9 cellular contexts compared by ENCODE assay signal in genomic region chr6:34196833-34197195, GRCh38. TPM values are rescaled to one million over a fixed set of nuclear protein-coding genes. Genes with fewer than 3 reads are reported as not detected.
DNase-seq lines count a peak whose midpoint lies in the region; ATAC-seq, FAIRE-seq and TF ChIP-seq lines count a peak whose summit lies in the region.
"Had no signal": no experiment of that assay in that cellular context is flagged by ENCODE, and none has a peak within 500 bp of the region (broad histone marks: within the 10 kb centered on the region; RNA-seq: fewer than 3 reads in every experiment).

No MANE protein-coding gene starts in this region.

- in situ Hi-C loops in K562 (cut with MboI): no loop called here

- POLR2A ChIA-PET in K562 (lab: Yijun Ruan, JAX): interaction anchor here (0.5 to 2.2 kb wide), 10 partner anchors 10 to 412 kb away, joined by 3 to 16 read pairs (median 4); partner anchors contain the start of gene HMGA1

- TF ChIP-seq EP300 in K562 (IDR thresholded peaks at IDR 0.05; ENCODE audit: low read length): no peak

- DNase-seq in left ventricle myocardium inferior (no peak), left ventricle myocardium superior (no peak), K562 (ENCODE audit: extremely low read depth in 1 of 4, low spot score in 3 of 4) (peak in 2 of 4 experiments; percentile 45 to 46)
- DNase-seq in activated CD8-positive, alpha-beta memory T cell treated with anti-CD3 and anti-CD28 coated beads, Interleukin-2, amount 50 U/mL, for 4 hours: no peak

- no peak; the same call in 1 of the 2 replicates for TF ChIP-seq POLR2A in K562 (conservative IDR thresholded peaks at IDR 0.05)

- H3K9ac ChIP-seq in K562 (ENCODE audit: insufficient read depth in 1 of 2, low read depth in 2 of 2, low read length in 2 of 2): peak overlapping the region; percentile 58 to 83; a peak in 2 of 4 replicates
- peak overlapping the region; percentile 38 for H3K9ac ChIP-seq in mucosa of stomach (ENCODE audit: low read length)

- no peaks in the 10 kb centered on the region for H3K27me3 ChIP-seq in left ventricle myocardium inferior (ENCODE audit: low read depth)
- H3K27me3 ChIP-seq in K562 (ENCODE audit: control insufficient read depth in 2 of 2, insufficient read depth in 2 of 2, low read length in 2 of 2): no peaks in the 10 kb centered on the region
- H3K27me3 ChIP-seq in mucosa of stomach (ENCODE audit: control insufficient read depth, insufficient read depth, low read length): no peaks in the 10 kb centered on the region

- H3K79me2 ChIP-seq in K562 (ENCODE audit: control insufficient read depth, insufficient read depth, low read length): no peaks in the 10 kb centered on the region

- H3K4me3 ChIP-seq in left ventricle myocardium inferior (peak overlapping the region; percentile 72), K562 (no peak overlapping the region), mucosa of stomach (ENCODE audit: low read length) (peak overlapping the region; percentile 35)

- ATAC-seq in left ventricle myocardium superior (no peak), K562 (no peak; the same call in 2 of the 3 replicates), GM19395 (IDR thresholded peaks at IDR 0.05; ENCODE audit: unreplicated experiment) (no peak), HG03025 (IDR thresholded peaks at IDR 0.05; ENCODE audit: low FRiP score, unreplicated experiment) (no peak), HG02642 (IDR thresholded peaks at IDR 0.05; ENCODE audit: poor library complexity, unreplicated experiment) (no peak)

- H3K4me2 ChIP-seq in K562 (ENCODE audit: insufficient read depth, low read length): peak overlapping the region; percentile 76

- H3K27ac ChIP-seq in left ventricle myocardium inferior (replicated peaks) (no peak overlapping the region), K562 (ENCODE audit: extremely low read depth, low read depth, low read length) (peak overlapping the region; percentile 46; the same call in 1 of the 3 replicates)

- FAIRE-seq in K562 (lab: Jason Lieb, UNC): no peak

- H4K20me1 ChIP-seq in K562 (replicated peaks; ENCODE audit: control insufficient read depth, insufficient read depth, low read length): no peaks in the 10 kb centered on the region

- peak overlapping the region; percentile 99 for H2AFZ ChIP-seq in K562 (ENCODE audit: low read depth, low read length)

- H3K4me1 ChIP-seq in left ventricle myocardium inferior (peaks cover 9% of the 10 kb centered on the region), K562 (replicated peaks in 1 of 2; ENCODE audit: control insufficient read depth in 2 of 2, insufficient read depth in 2 of 2, low read length in 2 of 2) (peaks cover 13 to 22% of the 10 kb centered on the region in 2 experiments; a peak in 4 of 5 replicates), mucosa of stomach (ENCODE audit: control insufficient read depth, insufficient read depth, low read length) (no peaks in the 10 kb centered on the region)

- no peaks in the 10 kb centered on the region for H3K9me3 ChIP-seq in left ventricle myocardium inferior (replicated peaks)
- peaks cover 2% of the 10 kb centered on the region; the same call in 1 of the 2 replicates for H3K9me3 ChIP-seq in K562 (replicated peaks; ENCODE audit: control insufficient read depth, insufficient read depth, low read depth, low read length)
- no peaks in the 10 kb centered on the region for H3K9me3 ChIP-seq in mucosa of stomach (ENCODE audit: control insufficient read depth, low read length)

- WGBS in K562 (ENCODE audit: insufficient coverage, low coverage, missing lambda C conversion rate): 84% methylated on average over 4 of the region's 10 CpGs

- no peaks in the 10 kb centered on the region for H3K9me1 ChIP-seq in K562 (ENCODE audit: control insufficient read depth, insufficient read depth, low read length)

- intact Hi-C loops in left ventricle myocardium inferior (cut with micrococcal nuclease): loop anchor here (5.0 to 10.0 kb wide), 2 partner anchors 40 to 218 kb away; partner anchors contain the start of gene HMGA1
- intact Hi-C loops in left ventricle myocardium superior (cut with micrococcal nuclease): loop anchor here (10.0 kb wide), 1 partner anchor 218 kb away; no protein-coding TSS in a partner anchor
- intact Hi-C loops in K562 (cut with micrococcal nuclease): loop anchor here (1.0 to 2.0 kb wide), 2 partner anchors 49 to 218 kb away; no protein-coding TSS in a partner anchor

- TF ChIP-seq CTCF in left ventricle myocardium inferior (IDR thresholded peaks at IDR 0.05; ENCODE audit: borderline replicate concordance) (no peak), K562 (IDR thresholded peaks at IDR 0.05 in 2 of 3, conservative IDR thresholded peaks at IDR 0.05 in 1 of 3; ENCODE audit: insufficient read depth in 2 of 3, low read depth in 1 of 3, low read length in 3 of 3) (no peak)

- H3K36me3 ChIP-seq in left ventricle myocardium inferior (no peaks in the 10 kb centered on the region), K562 (ENCODE audit: control insufficient read depth, insufficient read depth, low read length) (no peaks in the 10 kb centered on the region), mucosa of stomach (ENCODE audit: control insufficient read depth, insufficient read depth, low read length) (no peaks in the 10 kb centered on the region)

- BruUV-seq in K562 (replicated peaks; lab: Mats Ljungman, UMichigan): no TSS peak

- CTCF ChIA-PET in K562 (lab: Yijun Ruan, JAX; ENCODE audit: low intra/inter-chr PET ratio): interaction anchor here (0.6 to 3.2 kb wide), 6 partner anchors 37 to 413 kb away, joined by 3 to 23 read pairs (median 6); partner anchors contain the start of genes HMGA1 and NUDT3

- TF ChIP-seq RAD21 in K562 (CRISPR knock-in tag; conservative IDR thresholded peaks at IDR 0.05 in 1 of 2, IDR thresholded peaks at IDR 0.05 in 1 of 2): no peak

TF ChIP-seq in K562, 482 proteins besides CTCF, POLR2A, EP300 and RAD21 (continues in another document):
- no peak for TF ChIP-seq TAF1 (IDR thresholded peaks at IDR 0.05; ENCODE audit: control insufficient read depth, extremely low read depth, insufficient read depth, low read length, severe bottlenecking)

RNA-seq across cellular contexts. Expression of gene HMGA1, which starts 39.9 kb away (rescaled TPM):
- total RNA-seq in left ventricle myocardium inferior (46.7 TPM), left ventricle myocardium superior (51.9 TPM), K562 (2014; rRNA removed) (1,004 and 1,256 TPM in 2 replicates), K562 (2014; rRNA removed; fragmentation: Illumina TruSeq; extraction: Trizol) (270 and 326 TPM in 2 replicates), K562 (2015; rRNA removed; fragmentation: Illumina TruSeq; extraction: Trizol) (594 and 609 TPM in 2 replicates), K562 (2021) (1,947 and 1,950 TPM in 2 replicates)
- 30.6 and 67.6 TPM in 2 replicates for total RNA-seq in K562 (2011; cell fraction: chromatin; rRNA removed; ENCODE audit: low replicate concordance)
- total RNA-seq in K562 (2011; cell fraction: nucleolus; rRNA removed): 97.4 and 98.8 TPM in 2 replicates
- total RNA-seq in K562 (2011; cell fraction: nucleoplasm; rRNA removed): 112 and 202 TPM in 2 replicates
- polyA plus RNA-seq in K562 (2011; rRNA removed) (205 and 451 TPM in 2 replicates), K562 (2014; fragmentation: Illumina TruSeq; extraction: Trizol) (1,608 and 1,897 TPM in 2 replicates), K562 (2014; fragmentation: Nextera tagmentation; extraction: Ambion mirVana) (10 to 100 TPM; 27.8 to 58.8 TPM), K562 (2014; rRNA removed) (1,026 and 1,125 TPM in 2 replicates)
- 348 and 767 TPM in 2 replicates for polyA plus RNA-seq in K562 (2011; cell fraction: cytosol; rRNA removed)
- polyA plus RNA-seq in K562 (2011; cell fraction: nucleus; rRNA removed): 229 and 367 TPM in 2 replicates
- polyA plus RNA-seq in K562 (2012): 830 and 1,263 TPM in 2 replicates
- polyA minus RNA-seq in K562 (2011; rRNA and poly(A)+ RNA removed): 66.3 and 71.3 TPM in 2 replicates
- polyA minus RNA-seq in K562 (2011; cell fraction: cytosol; rRNA and poly(A)+ RNA removed): 364 and 449 TPM in 2 replicates
- polyA minus RNA-seq in K562 (2011; cell fraction: nucleus; rRNA and poly(A)+ RNA removed): 49.0 and 60.6 TPM in 2 replicates

RNA-seq across cellular contexts. Expression of gene GRM4, which starts 50.9 kb away (rescaled TPM):
- not detected for total RNA-seq in left ventricle myocardium inferior
- total RNA-seq in left ventricle myocardium superior: not detected
- total RNA-seq in K562 (2011; cell fraction: chromatin; rRNA removed; ENCODE audit: low replicate concordance): 0.09 TPM in 1 of 2 replicates, not detected in the other
- total RNA-seq in K562 (2011; cell fraction: nucleolus; rRNA removed): not detected in 2 replicates
- total RNA-seq in K562 (2011; cell fraction: nucleoplasm; rRNA removed): not detected in 2 replicates
- total RNA-seq in K562 (2014; rRNA removed): 0.18 TPM in 1 of 2 replicates, not detected in the other
- not detected in 2 replicates for total RNA-seq in K562 (2014; rRNA removed; fragmentation: Illumina TruSeq; extraction: Trizol)
- total RNA-seq in K562 (2015; rRNA removed; fragmentation: Illumina TruSeq; extraction: Trizol): not detected in 2 replicates
- not detected in 2 replicates for total RNA-seq in K562 (2021)
- not detected in 2 replicates for polyA plus RNA-seq in K562 (2011; rRNA removed)
- not detected in 2 replicates for polyA plus RNA-seq in K562 (2011; cell fraction: cytosol; rRNA removed)
- polyA plus RNA-seq in K562 (2011; cell fraction: nucleus; rRNA removed): 0.09 TPM in 1 of 2 replicates, not detected in the other
- 0.04 TPM in 1 of 2 replicates, not detected in the other for polyA plus RNA-seq in K562 (2012)
- not detected in 2 replicates for polyA plus RNA-seq in K562 (2014; fragmentation: Illumina TruSeq; extraction: Trizol)
- not detected for polyA plus RNA-seq in K562 (2014; fragmentation: Nextera tagmentation; extraction: Ambion mirVana)
- polyA plus RNA-seq in K562 (2014; rRNA removed): not detected in 2 replicates
- polyA minus RNA-seq in K562 (2011; rRNA and poly(A)+ RNA removed): not detected in 2 replicates
- polyA minus RNA-seq in K562 (2011; cell fraction: cytosol; rRNA and poly(A)+ RNA removed): not detected in 2 replicates
- 0.11 TPM in 1 of 2 replicates, not detected in the other for polyA minus RNA-seq in K562 (2011; cell fraction: nucleus; rRNA and poly(A)+ RNA removed)
- total RNA-seq: neural crest cell had no signal

RNA-seq across cellular contexts. Expression of gene SMIM29, which starts 52.0 kb away (rescaled TPM):
- 27.1 TPM for total RNA-seq in left ventricle myocardium inferior
- 19.7 TPM for total RNA-seq in left ventricle myocardium superior
- total RNA-seq in K562 (2011; cell fraction: chromatin; rRNA removed; ENCODE audit: low replicate concordance): 9.6 and 43.3 TPM in 2 replicates
- total RNA-seq in K562 (2011; cell fraction: nucleolus; rRNA removed): 62.9 and 65.8 TPM in 2 replicates
- 33.6 and 43.7 TPM in 2 replicates for total RNA-seq in K562 (2011; cell fraction: nucleoplasm; rRNA removed)
- 31.8 and 42.1 TPM in 2 replicates for total RNA-seq in K562 (2014; rRNA removed)
- 4.6 and 6.5 TPM in 2 replicates for total RNA-seq in K562 (2014; rRNA removed; fragmentation: Illumina TruSeq; extraction: Trizol)
- 18.2 and 21.9 TPM in 2 replicates for total RNA-seq in K562 (2015; rRNA removed; fragmentation: Illumina TruSeq; extraction: Trizol)
- total RNA-seq in K562 (2021): 30.1 and 35.5 TPM in 2 replicates
- polyA plus RNA-seq in K562 (2011; rRNA removed): 29.1 and 74.4 TPM in 2 replicates
- polyA plus RNA-seq in K562 (2011; cell fraction: cytosol; rRNA removed): 106 and 151 TPM in 2 replicates
- polyA plus RNA-seq in K562 (2011; cell fraction: nucleus; rRNA removed): 87.3 and 88.9 TPM in 2 replicates
- 43.9 and 73.7 TPM in 2 replicates for polyA plus RNA-seq in K562 (2012)
- 20.9 and 39.0 TPM in 2 replicates for polyA plus RNA-seq in K562 (2014; fragmentation: Illumina TruSeq; extraction: Trizol)
- polyA plus RNA-seq in K562 (2014; fragmentation: Nextera tagmentation; extraction: Ambion mirVana): 10 to 100 TPM; 13.1 to 13.7 TPM
- polyA plus RNA-seq in K562 (2014; rRNA removed): 34.9 and 36.7 TPM in 2 replicates
- 10.5 and 14.6 TPM in 2 replicates for polyA minus RNA-seq in K562 (2011; rRNA and poly(A)+ RNA removed)
- 18.3 and 35.8 TPM in 2 replicates for polyA minus RNA-seq in K562 (2011; cell fraction: cytosol; rRNA and poly(A)+ RNA removed)
- polyA minus RNA-seq in K562 (2011; cell fraction: nucleus; rRNA and poly(A)+ RNA removed): 43.4 and 63.9 TPM in 2 replicates
